ENCODE assay signal across 25 cellular contexts in the genomic region with DNA sequence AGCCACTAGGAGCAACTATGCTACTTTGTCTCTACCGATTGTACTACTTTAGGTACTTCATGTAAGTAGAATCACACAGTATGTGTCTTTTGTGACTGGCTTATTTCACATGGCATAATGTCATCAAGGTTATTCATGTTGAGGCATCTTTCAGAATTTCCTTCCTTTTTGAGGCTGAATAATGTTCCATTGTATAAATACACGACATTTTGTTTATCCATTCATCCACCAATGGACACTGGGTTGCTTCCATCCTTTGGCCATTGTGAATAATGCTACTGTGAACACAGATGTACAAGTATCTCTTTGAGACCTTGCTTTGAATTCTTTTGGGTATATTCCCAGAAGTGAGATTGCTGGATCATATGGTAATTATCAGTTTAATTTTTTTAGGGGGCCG.
"Had no signal": no experiment of that assay in that cellular context is flagged by ENCODE, and none has a peak within 500 bp of the region (broad histone marks: within the 10 kb centered on the region; RNA-seq: fewer than 3 reads in every experiment).

No MANE protein-coding gene starts in this region.

- DNase-seq: activated CD4-positive, alpha-beta T cell treated with anti-CD3 and anti-CD28 coated beads for 4 hours; activated CD4-positive, alpha-beta T cell treated with anti-CD3 and anti-CD28 coated beads, Interleukin-2, amount 50 U/mL, for 4 hours; activated naive CD4-positive, alpha-beta T cell treated with Interleukin-2 at 50 U/mL for 16 hours; activated T-cell treated with anti-CD3 and anti-CD28 coated beads for 4 hours; activated T-cell treated with anti-CD3 and anti-CD28 coated beads, Interleukin-2, amount 50 U/mL, for 72 hours; effector memory CD8-positive, alpha-beta T cell; heart left ventricle; immature natural killer cell; kidney; mesendoderm; mucosa of descending colon; retina; stimulated activated CD4-positive, alpha-beta T cell treated with anti-CD3 and anti-CD28 coated beads, Interleukin-12 subunit alpha, Interleukin-12 subunit beta, amount 100 ng/mL, for 4 hours; stimulated activated CD4-positive, alpha-beta T cell treated with anti-CD3 and anti-CD28 coated beads, Interleukin-4, amount 100 ng/mL, for 24 hours; T-helper 9 cell had no signal

- H3K27ac Mint-ChIP-seq: activated naive CD8-positive, alpha-beta T cell; activated T-cell treated with anti-CD3 and anti-CD28 coated beads, Interleukin-2, amount 50 U/mL, for 72 hours; nephron; progenitor cell of endocrine pancreas; stimulated activated effector memory CD8-positive, alpha-beta T cell treated with anti-CD3 and anti-CD28 coated beads, Interleukin-12 subunit alpha, Interleukin-12 subunit beta, amount 100 ng/mL, for 72 hours; stimulated activated naive CD8-positive, alpha-beta T cell treated with anti-CD3 and anti-CD28 coated beads, Interleukin-15, Interleukin-2, amounts not matched to agents 100 ng/mL and 50 ng/mL, for 24 hours; T-helper 1 cell treated with Interleukin-12 subunit alpha and Interleukin-12 subunit beta and Interleukin-4 antibody, amounts not matched to agents 30 μg/mL and 1 μg/mL, for 36 hours had no signal

- H3K27me3 ChIP-seq: heart left ventricle, tibial nerve had no signal

- H3K27me3 Mint-ChIP-seq: activated naive CD8-positive, alpha-beta T cell; effector memory CD8-positive, alpha-beta T cell; progenitor cell of endocrine pancreas; stimulated activated naive CD8-positive, alpha-beta T cell treated with anti-CD3 and anti-CD28 coated beads, Interleukin-15, Interleukin-2, amounts not matched to agents 100 ng/mL and 50 ng/mL, for 24 hours had no signal

- ATAC-seq: activated T-cell treated with anti-CD3 and anti-CD28 coated beads, Interleukin-2, amount 50 U/mL, for 72 hours; effector memory CD8-positive, alpha-beta T cell; heart left ventricle; mucosa of descending colon; sciatic nerve; stimulated activated effector memory CD8-positive, alpha-beta T cell treated with anti-CD3 and anti-CD28 coated beads, Interleukin-12 subunit alpha, Interleukin-12 subunit beta, amount 100 ng/mL, for 72 hours had no signal

- H3K4me3 ChIP-seq: heart left ventricle, mucosa of descending colon, skin epidermis, tibial nerve had no signal

- H3K9me3 ChIP-seq: heart left ventricle, mucosa of descending colon, tibial nerve had no signal

- H3K4me1 Mint-ChIP-seq: nephron had no signal

- H3K9me3 Mint-ChIP-seq: activated T-cell treated with anti-CD3 and anti-CD28 coated beads, Interleukin-2, amount 50 U/mL, for 72 hours; effector memory CD8-positive, alpha-beta T cell; immature natural killer cell; nephron; stimulated activated effector memory CD8-positive, alpha-beta T cell treated with anti-CD3 and anti-CD28 coated beads, Interleukin-12 subunit alpha, Interleukin-12 subunit beta, amount 100 ng/mL, for 72 hours; stimulated activated naive CD8-positive, alpha-beta T cell treated with anti-CD3 and anti-CD28 coated beads, Interleukin-15, Interleukin-2, amounts not matched to agents 100 ng/mL and 50 ng/mL, for 24 hours; T-helper 1 cell treated with Interleukin-12 subunit alpha and Interleukin-12 subunit beta and Interleukin-4 antibody, amounts not matched to agents 30 μg/mL and 1 μg/mL, for 36 hours had no signal

- H3K36me3 Mint-ChIP-seq: immature natural killer cell; stimulated activated effector memory CD8-positive, alpha-beta T cell treated with anti-CD3 and anti-CD28 coated beads, Interleukin-12 subunit alpha, Interleukin-12 subunit beta, amount 100 ng/mL, for 72 hours had no signal

- H3K4me3 Mint-ChIP-seq: activated naive CD8-positive, alpha-beta T cell; activated T-cell treated with anti-CD3 and anti-CD28 coated beads, Interleukin-2, amount 50 U/mL, for 72 hours; effector memory CD8-positive, alpha-beta T cell; immature natural killer cell; nephron; stimulated activated effector memory CD8-positive, alpha-beta T cell treated with anti-CD3 and anti-CD28 coated beads, Interleukin-12 subunit alpha, Interleukin-12 subunit beta, amount 100 ng/mL, for 72 hours; stimulated activated naive CD8-positive, alpha-beta T cell treated with anti-CD3 and anti-CD28 coated beads, Interleukin-15, Interleukin-2, amounts not matched to agents 100 ng/mL and 50 ng/mL, for 24 hours; T-helper 1 cell treated with Interleukin-12 subunit alpha and Interleukin-12 subunit beta and Interleukin-4 antibody, amounts not matched to agents 30 μg/mL and 1 μg/mL, for 36 hours had no signal

- H3K27ac ChIP-seq: heart left ventricle, tibial nerve, VCaP had no signal

- H3K36me3 ChIP-seq: heart left ventricle, tibial nerve had no signal
